ENCODE assay signal across 11 cellular contexts in the genomic region with DNA sequence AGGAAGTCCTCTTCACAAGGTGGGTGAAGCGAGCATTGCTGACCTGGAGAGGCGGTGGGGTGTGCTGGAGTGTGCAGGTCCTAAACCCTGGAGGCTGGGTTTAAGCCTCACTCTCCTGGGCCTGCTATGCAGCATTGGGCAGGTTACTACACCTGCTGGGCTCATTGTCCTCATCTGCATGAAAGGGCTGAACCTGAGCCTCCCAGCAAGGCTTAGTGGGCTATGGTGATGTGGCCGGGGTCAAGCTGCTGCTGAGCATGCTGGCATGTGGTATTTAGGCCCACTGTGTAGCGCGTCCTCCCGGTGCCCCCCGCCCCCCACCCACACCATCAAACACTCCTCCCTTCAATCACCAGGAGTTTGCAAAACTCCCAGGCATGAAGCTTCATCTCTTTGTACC. TPM values are rescaled to one million over a fixed set of nuclear protein-coding genes. Genes with fewer than 3 reads are reported as not detected.
A peak's percentile ranks its signal among the peaks of the same experiment; 100 is the strongest.
DNase-seq lines count a peak whose midpoint lies in the region; ATAC-seq lines count a peak whose summit lies in the region.
"Had no signal": no experiment of that assay in that cellular context is flagged by ENCODE, and none has a peak within 500 bp of the region (broad histone marks: within the 10 kb centered on the region; RNA-seq: fewer than 3 reads in every experiment).

No MANE protein-coding gene starts in this region.

- no peak overlapping the region for H2BK15ac ChIP-seq in neuronal stem cell (ENCODE audit: low read length)

- peaks cover 3% of the 10 kb centered on the region for H3K27me3 Mint-ChIP-seq in stimulated activated naive CD8-positive, alpha-beta T cell treated with anti-CD3 and anti-CD28 coated beads, Interleukin-15, amount 100 ng/mL, for 72 hours

- no peak overlapping the region for H4K91ac ChIP-seq in neuronal stem cell (ENCODE audit: low read depth, low read length, poor library complexity)

- H3K4ac ChIP-seq in neuronal stem cell (ENCODE audit: low read length) = no peak overlapping the region

- H3K4me1 ChIP-seq in neuronal stem cell (ENCODE audit: control insufficient read depth in 2 of 2, insufficient read depth in 1 of 2, low read depth in 1 of 2, low read length in 2 of 2) = peaks cover 3 to 7% of the 10 kb centered on the region in 2 donors

- H3K9me3 Mint-ChIP-seq in stimulated activated naive CD8-positive, alpha-beta T cell treated with anti-CD3 and anti-CD28 coated beads, Interleukin-15, amount 100 ng/mL, for 72 hours = no peaks in the 10 kb centered on the region
- H3K9me3 Mint-ChIP-seq: CD8-positive, alpha-beta T cell; H9 had no signal

- H3K36me3 ChIP-seq in neuronal stem cell (replicated peaks in 1 of 2; ENCODE audit: control insufficient read depth in 2 of 2, insufficient read depth in 2 of 2, low read length in 2 of 2) = no peaks in the 10 kb centered on the region

- H3K18ac ChIP-seq in neuronal stem cell (ENCODE audit: low read length) = no peak overlapping the region

- H3K4me1 Mint-ChIP-seq in stimulated activated naive CD8-positive, alpha-beta T cell treated with anti-CD3 and anti-CD28 coated beads, Interleukin-15, amount 100 ng/mL, for 72 hours = no peaks in the 10 kb centered on the region
- H3K4me1 Mint-ChIP-seq: CD14-positive monocyte had no signal

- H3K23ac ChIP-seq in neuronal stem cell (ENCODE audit: low read depth, low read length, poor library complexity) = no peak overlapping the region

- no peak overlapping the region for H3K4me3 Mint-ChIP-seq in stimulated activated naive CD8-positive, alpha-beta T cell treated with anti-CD3 and anti-CD28 coated beads, Interleukin-15, amount 100 ng/mL, for 72 hours
- H3K4me3 Mint-ChIP-seq: CD14-positive monocyte; CD8-positive, alpha-beta T cell; H9 had no signal

- peak; percentile 19 for ATAC-seq in stimulated activated naive CD8-positive, alpha-beta T cell treated with anti-CD3 and anti-CD28 coated beads, Interleukin-15, amount 100 ng/mL, for 72 hours
- no peak for ATAC-seq in stimulated activated naive CD8-positive, alpha-beta T cell treated with anti-CD3 and anti-CD28 coated beads, Interleukin-15, Interleukin-2, amounts not matched to agents 100 U/mL and 50 U/mL, for 24 hours
- ATAC-seq: CD8-positive, alpha-beta T cell had no signal

- H2BK5ac ChIP-seq in neuronal stem cell (ENCODE audit: low read length) = no peak overlapping the region

- H3K27ac Mint-ChIP-seq in stimulated activated naive CD8-positive, alpha-beta T cell treated with anti-CD3 and anti-CD28 coated beads, Interleukin-15, amount 100 ng/mL, for 72 hours = no peak overlapping the region
- H3K27ac Mint-ChIP-seq: CD8-positive, alpha-beta T cell had no signal

- H2AFZ ChIP-seq in neuronal stem cell (ENCODE audit: low read length) = no peak overlapping the region

- H3K27me3 ChIP-seq in neuronal stem cell (ENCODE audit: control insufficient read depth in 3 of 3, insufficient read depth in 3 of 3, low read depth in 1 of 3, low read length in 3 of 3) = peaks cover 0 to 18% (median 0%) of the 10 kb centered on the region in 3 experiments

- no peak overlapping the region for H3K4me2 ChIP-seq in neuronal stem cell (ENCODE audit: insufficient read depth, low read length, poor library complexity, severe bottlenecking)

- no peak overlapping the region for H3K14ac ChIP-seq in neuronal stem cell (ENCODE audit: low read length)

- no peaks in the 10 kb centered on the region for H3K79me1 ChIP-seq in neuronal stem cell (ENCODE audit: low read depth, low read length)

- no peak overlapping the region for H4K8ac ChIP-seq in neuronal stem cell (ENCODE audit: low read depth, low read length)

- H3K4me3 ChIP-seq in neuronal stem cell (ENCODE audit: low read length in 2 of 2) = no peak overlapping the region

- no CpG with 5 or more reads among the region's 7 CpGs for WGBS in neuronal stem cell (ENCODE audit: extremely low coverage in 2 of 2, insufficient read length in 2 of 2, insufficient replicate concordance in 1 of 2), 2 donors

- H3K27ac ChIP-seq in neuronal stem cell (replicated peaks; ENCODE audit: low read length) = no peak overlapping the region

- no peak overlapping the region for H2BK120ac ChIP-seq in neuronal stem cell (ENCODE audit: low read depth, low read length)

- DNase-seq in DMS53 (lab: John Stamatoyannopoulos, UW) (peak; percentile 16), DMS53 treated with DMSO at 0.1 percent for 48 hours (lab: John Stamatoyannopoulos, UW; ENCODE audit: unreplicated experiment) (no peak), neuronal stem cell (ENCODE audit: low spot score) (no peak), amniotic stem cell (lab: John Stamatoyannopoulos, UW) (no peak), OCI-M2 (lab: John Stamatoyannopoulos, UW; ENCODE audit: unreplicated experiment) (no peak)
- DNase-seq in stimulated activated naive CD8-positive, alpha-beta T cell treated with anti-CD3 and anti-CD28 coated beads, Interleukin-15, amount 100 ng/mL, for 72 hours = no peak
- no peak for DNase-seq in stimulated activated naive CD8-positive, alpha-beta T cell treated with anti-CD3 and anti-CD28 coated beads, Interleukin-15, Interleukin-2, amounts not matched to agents 100 U/mL and 50 U/mL, for 24 hours
- DNase-seq: Caco-2; CD8-positive, alpha-beta T cell; H9 had no signal

- H3K9ac ChIP-seq in neuronal stem cell (ENCODE audit: low read depth, low read length, poor library complexity) = peak overlapping the region; percentile 9

- no peak overlapping the region for H2AK5ac ChIP-seq in neuronal stem cell (ENCODE audit: low read depth, low read length)

- H3K9me3 ChIP-seq in neuronal stem cell (replicated peaks in 1 of 2; ENCODE audit: control insufficient read depth in 2 of 2, insufficient read depth in 1 of 2, low read depth in 1 of 2, low read length in 2 of 2) = no peaks in the 10 kb centered on the region
- H3K9me3 ChIP-seq: Caco-2 had no signal

- H2BK12ac ChIP-seq in neuronal stem cell (ENCODE audit: low read length) = no peak overlapping the region

RNA-seq across cellular contexts. Expression of gene INHBB, which starts 37.3 kb away (rescaled TPM):
- polyA plus RNA-seq in neuronal stem cell (2013, experiment 1 of 2) = not detected
- polyA plus RNA-seq in neuronal stem cell (2013, experiment 2 of 2) = 0.01 TPM
- polyA plus RNA-seq: CD14-positive monocyte had no signal
